10 cellular contexts compared by ENCODE assay signal in the genomic region with DNA sequence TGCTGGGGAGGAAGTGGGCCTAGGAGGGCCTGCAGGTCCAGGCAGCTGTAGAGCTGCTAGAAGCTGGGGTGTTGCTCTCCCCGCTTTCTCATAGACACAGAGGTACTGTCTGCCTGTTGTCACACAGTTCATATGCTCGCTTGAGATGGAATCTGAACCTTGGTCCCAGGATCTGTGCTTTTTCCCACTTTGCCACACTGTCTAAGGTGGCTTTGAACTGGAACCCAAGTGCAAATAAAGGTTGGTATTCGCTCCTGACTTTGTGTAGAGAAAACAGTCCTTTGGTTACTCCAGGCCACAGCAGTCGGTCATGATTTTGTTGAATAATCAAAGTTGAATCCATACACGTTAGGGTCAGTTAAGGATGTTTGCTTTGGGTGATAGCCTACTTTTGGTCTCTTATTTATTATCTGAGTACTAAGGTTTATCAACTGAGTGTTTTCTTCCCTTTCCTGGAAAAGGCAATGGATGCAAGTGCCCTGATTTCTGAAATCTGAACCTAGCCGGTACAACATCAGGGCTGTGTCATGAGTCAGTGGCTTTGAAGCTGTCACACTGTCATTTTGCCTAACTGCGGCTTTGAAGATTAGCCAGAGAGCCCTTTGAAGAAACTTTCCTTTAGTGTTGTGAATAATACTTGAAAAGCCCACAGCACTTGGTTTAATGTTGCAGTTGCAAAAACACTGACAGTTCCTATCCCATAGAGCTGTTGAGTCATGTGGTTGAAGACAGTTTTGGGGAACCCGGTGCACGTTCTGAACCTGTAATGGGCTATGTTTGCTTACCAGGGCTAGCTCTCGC. TPM values are rescaled to one million over a fixed set of nuclear protein-coding genes. Genes with fewer than 3 reads are reported as not detected.
DNase-seq lines count a peak whose midpoint lies in the region; ATAC-seq lines count a peak whose summit lies in the region.
"Had no signal": no experiment of that assay in that cellular context is flagged by ENCODE, and none has a peak within 500 bp of the region (broad histone marks: within the 10 kb centered on the region; RNA-seq: fewer than 3 reads in every experiment).

No MANE protein-coding gene starts in this region.

- H3K4me1 Mint-ChIP-seq in stimulated activated effector memory CD8-positive, alpha-beta T cell treated with anti-CD3 and anti-CD28 coated beads, Interleukin-12 subunit alpha, Interleukin-12 subunit beta, amount 100 ng/mL, for 72 hours: peaks cover 6% of the 10 kb centered on the region

- ATAC-seq in left ventricle myocardium superior: peak; percentile 35
- peak; percentile 80 for ATAC-seq in stimulated activated effector memory CD8-positive, alpha-beta T cell treated with anti-CD3 and anti-CD28 coated beads, Interleukin-12 subunit alpha, Interleukin-12 subunit beta, amount 100 ng/mL, for 72 hours

- H3K9me3 Mint-ChIP-seq in stimulated activated effector memory CD8-positive, alpha-beta T cell treated with anti-CD3 and anti-CD28 coated beads, Interleukin-12 subunit alpha, Interleukin-12 subunit beta, amount 100 ng/mL, for 72 hours: no peaks in the 10 kb centered on the region

- DNase-seq in activated CD4-positive, alpha-beta T cell treated with anti-CD3 and anti-CD28 coated beads for 4 hours: peak; percentile 7 to 28
- DNase-seq in activated CD4-positive, alpha-beta T cell treated with anti-CD3 and anti-CD28 coated beads for 1 hour: no peak
- peak; percentile 38 to 52 for DNase-seq in activated T-cell treated with anti-CD3 and anti-CD28 coated beads, Interleukin-2, amount 50 U/mL, for 48 hours
- DNase-seq in left ventricle myocardium superior (no peak), ecto neural progenitor cell (ENCODE audit: low spot score) (no peak), NCI-H69 (lab: John Stamatoyannopoulos, UW) (no peak), NCI-H748 treated with DMSO at 0.1 percent for 48 hours (lab: John Stamatoyannopoulos, UW) (no peak)
- DNase-seq in stimulated activated effector memory CD8-positive, alpha-beta T cell treated with anti-CD3 and anti-CD28 coated beads, Interleukin-12 subunit alpha, Interleukin-12 subunit beta, amount 100 ng/mL, for 72 hours (ENCODE audit: low spot score in 2 of 2): no peak
- DNase-seq: activated CD4-positive, CD25-positive, alpha-beta regulatory T cell treated with anti-CD3 and anti-CD28 coated beads, Interleukin-2, amount 50 U/mL, for 72 hours; KG1 had no signal

- intact Hi-C loops in left ventricle myocardium superior (cut with micrococcal nuclease): no loop called here

- H3K36me3 Mint-ChIP-seq in stimulated activated effector memory CD8-positive, alpha-beta T cell treated with anti-CD3 and anti-CD28 coated beads, Interleukin-12 subunit alpha, Interleukin-12 subunit beta, amount 100 ng/mL, for 72 hours: peaks cover 50% of the 10 kb centered on the region

- H3K27ac Mint-ChIP-seq in stimulated activated effector memory CD8-positive, alpha-beta T cell treated with anti-CD3 and anti-CD28 coated beads, Interleukin-12 subunit alpha, Interleukin-12 subunit beta, amount 100 ng/mL, for 72 hours: peak overlapping the region; percentile 78

- no peak overlapping the region for H3K4me3 Mint-ChIP-seq in stimulated activated effector memory CD8-positive, alpha-beta T cell treated with anti-CD3 and anti-CD28 coated beads, Interleukin-12 subunit alpha, Interleukin-12 subunit beta, amount 100 ng/mL, for 72 hours

RNA-seq across cellular contexts. Expression of a gene that starts 41.3 kb away (rescaled TPM):
- total RNA-seq in left ventricle myocardium superior: 22.7 TPM

Comparison
In these comparisons a context has a peak if more than half of its experiments do, and no peak if none do; other contexts are left out.
1. DNase-seq: peak in activated CD4-positive, alpha-beta T cell treated with anti-CD3 and anti-CD28 coated beads for 4 hours (2 of 2) and activated T-cell treated with anti-CD3 and anti-CD28 coated beads, Interleukin-2, amount 50 U/mL, for 48 hours (2 of 2); none in activated CD4-positive, alpha-beta T cell treated with anti-CD3 and anti-CD28 coated beads for 1 hour (single experiment), left ventricle myocardium superior (single experiment), stimulated activated effector memory CD8-positive, alpha-beta T cell treated with anti-CD3 and anti-CD28 coated beads, Interleukin-12 subunit alpha, Interleukin-12 subunit beta, amount 100 ng/mL, for 72 hours (0 of 2), ecto neural progenitor cell (single experiment), NCI-H69 (single experiment) and NCI-H748 treated with DMSO at 0.1 percent for 48 hours (single experiment).